Comparison of ENCODE assay signal across 9 cellular contexts in the genomic region with DNA sequence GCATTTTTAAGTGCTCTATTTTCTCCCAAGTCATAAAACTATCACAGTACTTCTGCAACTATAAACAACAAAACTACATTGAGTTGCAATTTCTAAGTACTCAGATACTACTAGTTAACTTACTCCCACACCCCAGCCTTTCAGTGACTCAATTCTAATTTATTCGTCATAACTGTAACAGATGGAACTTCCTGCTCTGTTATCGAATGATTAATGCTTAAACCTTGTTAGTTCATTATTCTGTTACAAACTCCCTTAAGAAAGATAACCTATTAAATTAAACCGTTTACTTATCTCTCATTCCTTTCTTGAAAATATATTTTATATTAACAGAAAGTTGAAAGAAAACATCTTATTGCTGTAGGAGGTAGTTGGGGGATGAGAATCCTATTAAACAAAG. TPM values are rescaled to one million over a fixed set of nuclear protein-coding genes. Genes with fewer than 3 reads are reported as not detected.
DNase-seq lines count a peak whose midpoint lies in the region; ATAC-seq, FAIRE-seq and TF ChIP-seq lines count a peak whose summit lies in the region.
"Had no signal": no experiment of that assay in that cellular context is flagged by ENCODE, and none has a peak within 500 bp of the region (broad histone marks: within the 10 kb centered on the region; RNA-seq: fewer than 3 reads in every experiment).

No MANE protein-coding gene starts in this region.

- no peak for TF ChIP-seq CTCF in GM12864 (IDR thresholded peaks at IDR 0.05; ENCODE audit: low read depth, low read length, missing control alignments)
- no peak for TF ChIP-seq CTCF in nephron progenitor cell (IDR thresholded peaks at IDR 0.05)

- H3K4me1 Mint-ChIP-seq in nephron progenitor cell, result no peaks in the 10 kb centered on the region

- no peaks in the 10 kb centered on the region for H3K9me3 Mint-ChIP-seq in nephron progenitor cell

- H3K36me3 Mint-ChIP-seq in nephron progenitor cell (ENCODE audit: low read depth), result no peaks in the 10 kb centered on the region
- H3K36me3 Mint-ChIP-seq: brain had no signal

- no peak overlapping the region for H3K27ac Mint-ChIP-seq in nephron progenitor cell

- DNase-seq in GM12864 (ENCODE audit: low read depth), result peak; percentile 8
- DNase-seq in HTR-8/SVneo (ENCODE audit: insufficient read length, low spot score), result peak; percentile 63
- peak; percentile 57 for DNase-seq in hepatic stellate cell (ENCODE audit: low spot score)
- DNase-seq in GF-D8 (lab: John Stamatoyannopoulos, UW), result no peak
- DNase-seq in NCI-H2081 (lab: John Stamatoyannopoulos, UW), result no peak
- no peak for DNase-seq in nephron progenitor cell
- DNase-seq in G401 (ENCODE audit: low spot score), result no peak

- peak; percentile 84 for ATAC-seq in GM21723 (IDR thresholded peaks at IDR 0.05; ENCODE audit: unreplicated experiment)

- FAIRE-seq in HTR-8/SVneo (lab: Jason Lieb, UNC), result no peak

- in situ Hi-C loops in G401 (cut with HindIII; ENCODE audit: low sequenced_read_pairs), result no loop called here

- H3K27me3 Mint-ChIP-seq in nephron progenitor cell (ENCODE audit: low read depth, poor library complexity), result no peaks in the 10 kb centered on the region
- H3K27me3 Mint-ChIP-seq: brain had no signal

- H3K4me3 ChIP-seq in GM12864 (ENCODE audit: low read depth, low read length), result no peak overlapping the region

- no peak overlapping the region for H3K4me3 Mint-ChIP-seq in nephron progenitor cell
- H3K4me3 Mint-ChIP-seq: brain had no signal

RNA-seq across cellular contexts. Expression of a gene that starts 17.0 kb away (rescaled TPM):
- not detected in 2 replicates for total RNA-seq in G401 (2014; rRNA removed; shearing (Covaris generic))

RNA-seq across cellular contexts. Expression of a gene that starts 35.3 kb away (rescaled TPM):
- total RNA-seq in G401 (2014; rRNA removed; shearing (Covaris generic)), result 20.9 and 26.8 TPM in 2 replicates

Comparison
In these comparisons a context has a peak if more than half of its experiments do, and no peak if none do; other contexts are left out.
1. DNase-seq: peak in GM12864 (single experiment), HTR-8/SVneo (single experiment) and hepatic stellate cell (single experiment); none in GF-D8 (single experiment), NCI-H2081 (0 of 2), nephron progenitor cell (single experiment) and G401 (single experiment).